ENCODE assay signal across 9 cellular contexts in the genomic region with DNA sequence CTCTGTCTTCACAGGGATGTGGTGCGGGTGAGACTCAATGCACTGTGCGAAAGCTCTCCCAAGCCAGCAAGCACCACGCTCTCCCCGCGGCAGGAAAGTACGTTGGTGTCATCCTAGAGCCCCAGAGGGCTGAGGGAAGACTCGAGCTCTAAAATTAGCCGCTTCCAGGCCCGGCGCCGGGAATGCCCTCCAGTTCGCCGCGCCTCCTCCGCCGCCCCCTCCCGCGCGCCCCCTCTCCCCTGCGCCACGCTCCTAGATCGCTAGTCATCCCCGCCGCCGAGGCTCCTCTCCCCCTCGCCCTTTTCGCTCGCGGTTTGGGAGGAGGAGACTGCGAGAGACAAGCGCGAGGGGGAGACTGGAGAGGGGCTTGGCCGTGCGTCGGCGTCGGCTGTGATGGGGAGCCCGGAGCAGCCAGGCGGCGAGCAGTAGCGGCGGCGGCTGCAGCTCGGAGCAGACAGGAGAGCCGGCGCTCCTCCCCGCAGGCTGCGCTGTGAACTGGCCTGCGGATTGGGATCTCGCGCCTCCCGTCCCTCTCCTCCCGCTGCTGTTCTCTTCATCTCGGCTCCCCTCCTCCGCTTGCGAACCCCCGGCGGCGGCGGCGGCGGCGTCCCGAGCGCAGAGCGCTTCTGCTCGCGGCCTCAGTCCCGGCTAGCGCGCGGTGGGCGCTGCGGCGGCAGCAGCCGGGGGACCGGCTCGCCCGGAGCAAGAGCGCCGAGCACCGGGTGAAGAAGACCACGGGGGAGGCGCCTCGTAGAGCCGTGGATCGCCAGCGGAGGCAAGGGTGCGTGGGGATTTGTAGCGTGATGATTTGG. TPM values are rescaled to one million over a fixed set of nuclear protein-coding genes. Genes with fewer than 3 reads are reported as not detected.
DNase-seq lines count a peak whose midpoint lies in the region; ATAC-seq and TF ChIP-seq lines count a peak whose summit lies in the region.
"Had no signal": no experiment of that assay in that cellular context is flagged by ENCODE, and none has a peak within 500 bp of the region (broad histone marks: within the 10 kb centered on the region; RNA-seq: fewer than 3 reads in every experiment).

A gene (plus strand): TSS at position 425 of the 812 bp plus-strand sequence. CDS start 127,295 bp downstream, outside the sequence.

- no peak within 1 kb of the TSS for H2BK5ac ChIP-seq in trophoblast cell (ENCODE audit: low read depth, low read length, poor library complexity)

- no peaks in the 10 kb centered on the region for H3K4me1 ChIP-seq in GM23248 (ENCODE audit: insufficient read depth)
- peaks cover 0 to 17% (median 0%) of the 10 kb centered on the region in 4 donors for H3K4me1 ChIP-seq in Peyer's patch
- H3K4me1 ChIP-seq in trophoblast cell (ENCODE audit: control insufficient read depth in 1 of 2, insufficient read depth in 2 of 2, low read length in 2 of 2), result peaks cover 8 to 20% of the 10 kb centered on the region in 2 experiments

- H3K79me2 ChIP-seq in GM23248 (ENCODE audit: insufficient read depth), result no peaks in the 10 kb centered on the region
- no peaks in the 10 kb centered on the region for H3K79me2 ChIP-seq in trophoblast cell (ENCODE audit: control insufficient read depth, insufficient read depth, low read length, poor library complexity)

- H3K4me2 ChIP-seq in GM23248 (ENCODE audit: unreplicated experiment), result peak within 1 kb of the TSS; percentile 78
- peak within 1 kb of the TSS; percentile 70 for H3K4me2 ChIP-seq in trophoblast cell (ENCODE audit: low read length)

- no peak within 1 kb of the TSS for H3K9ac ChIP-seq in GM23248
- no peak within 1 kb of the TSS for H3K9ac ChIP-seq in trophoblast cell (ENCODE audit: low read length)

- H4K91ac ChIP-seq in trophoblast cell (ENCODE audit: low read depth, low read length), result no peak within 1 kb of the TSS

- no peak within 1 kb of the TSS for H4K8ac ChIP-seq in trophoblast cell (ENCODE audit: low read depth, low read length)

- H3K27ac ChIP-seq in GM23248 (no peak within 1 kb of the TSS), Peyer's patch (no peak within 1 kb of the TSS), trophoblast cell (ENCODE audit: low read depth, low read length) (no peak within 1 kb of the TSS)

- no peaks in the 10 kb centered on the region for H3K9me3 ChIP-seq in GM23248 (ENCODE audit: low read depth)
- H3K9me3 ChIP-seq in Peyer's patch, result peaks cover 0 to 4% (median 0%) of the 10 kb centered on the region in 4 donors
- no peaks in the 10 kb centered on the region for H3K9me3 ChIP-seq in trophoblast cell (ENCODE audit: insufficient read depth, low read depth, low read length)

- H3F3A ChIP-seq in GM23248 (ENCODE audit: insufficient read depth), result no peaks in the 10 kb centered on the region; the same call in 1 of the 2 replicates

- no peak within 1 kb of the TSS for H3K4ac ChIP-seq in trophoblast cell (ENCODE audit: low read depth, low read length)

- H3K23ac ChIP-seq in trophoblast cell (ENCODE audit: low read length), result no peak within 1 kb of the TSS

- no peak within 1 kb of the TSS for H2AK5ac ChIP-seq in trophoblast cell (ENCODE audit: low read length)

- no peaks in the 10 kb centered on the region for H3K9me2 ChIP-seq in GM23248 (ENCODE audit: insufficient read depth)

- no peak for TF ChIP-seq POLR2A in Peyer's patch (IDR thresholded peaks at IDR 0.05)

- H4K12ac ChIP-seq in trophoblast cell (ENCODE audit: low read depth, low read length), result peak within 1 kb of the TSS; percentile 4

- H3K27me3 ChIP-seq in GM23248 (replicated peaks; ENCODE audit: insufficient read depth) (peaks cover 77% of the 10 kb centered on the region), Peyer's patch (peaks cover 0 to 15% of the 10 kb centered on the region in 2 donors), trophoblast cell (ENCODE audit: insufficient read depth, low read length) (peaks cover 13% of the 10 kb centered on the region)

- H2AFZ ChIP-seq in GM23248 (peak within 1 kb of the TSS; percentile 78), trophoblast cell (ENCODE audit: insufficient read depth, low read length, poor library complexity) (peak within 1 kb of the TSS; percentile 1)

- H3K4me3 ChIP-seq in GM23248, result peak within 1 kb of the TSS; percentile 71
- peak within 1 kb of the TSS in 3 of 4 donors; percentile 15 to 40 (median 29) for H3K4me3 ChIP-seq in Peyer's patch
- peak within 1 kb of the TSS; percentile 70 for H3K4me3 ChIP-seq in trophoblast cell (ENCODE audit: low read depth, low read length)

- H3K79me1 ChIP-seq in trophoblast cell (ENCODE audit: low read length), result no peaks in the 10 kb centered on the region

- peak within 1 kb of the TSS; percentile 19 for H3K14ac ChIP-seq in trophoblast cell (ENCODE audit: low read length)

- no peaks in the 10 kb centered on the region for H4K20me1 ChIP-seq in GM23248 (ENCODE audit: insufficient read depth)

- no peak within 1 kb of the TSS for H2BK12ac ChIP-seq in trophoblast cell (ENCODE audit: low read length)

- H2BK120ac ChIP-seq in trophoblast cell (ENCODE audit: insufficient read depth, low read length, poor library complexity), result no peak within 1 kb of the TSS

- no peak within 1 kb of the TSS for H3K18ac ChIP-seq in trophoblast cell (ENCODE audit: low read length)

- no peaks in the 10 kb centered on the region for H3K36me3 ChIP-seq in GM23248 (ENCODE audit: low read depth)
- no peaks in the 10 kb centered on the region for H3K36me3 ChIP-seq in Peyer's patch
- no peaks in the 10 kb centered on the region for H3K36me3 ChIP-seq in trophoblast cell (ENCODE audit: control insufficient read depth in 1 of 2, insufficient read depth in 2 of 2, low read length in 2 of 2)

- 3% methylated on average over 76 to 88 of the region's 90 CpGs for WGBS in GM23248 (ENCODE audit: low coverage in 1 of 2, low lambda C conversion rate in 2 of 2, missing lambda C conversion rate in 2 of 2), 2 experiments
- no CpG with 5 or more reads among the region's 90 CpGs for WGBS in trophoblast cell (ENCODE audit: extremely low coverage, insufficient coverage, insufficient read length)

- in situ Hi-C loops in GM23248 (cut with MboI), result no loop called here

- no peak for TF ChIP-seq CTCF in Peyer's patch (IDR thresholded peaks at IDR 0.05)

- DNase-seq in GM23248 (peak; percentile 65), Peyer's patch (peak in 1 of 3 donors; percentile 42), globus pallidus (ENCODE audit: low spot score) (peak; percentile 26), trophoblast cell (peak in 1 of 2 donors; percentile 10), MV-4-11 (lab: John Stamatoyannopoulos, UW) (no peak), GF-D8 (lab: John Stamatoyannopoulos, UW) (no peak), T-helper 9 cell (no peak)

- no peak for ATAC-seq in GM18519 (IDR thresholded peaks at IDR 0.05; ENCODE audit: low FRiP score, unreplicated experiment)

RNA-seq across cellular contexts. Expression of the gene that starts here (rescaled TPM):
- 1.9 TPM in 2 replicates for total RNA-seq in GM23248 (2014; rRNA removed; shearing (Covaris generic))
- polyA plus RNA-seq in GM23248 (2016; fragmentation: Nextera tagmentation; extraction: Ambion mirVana), result 0.16 and 0.19 TPM in 2 replicates
- total RNA-seq in Peyer's patch, result under 1 TPM; under 0.01 to 0.94 (median 0.18) TPM
- polyA plus RNA-seq in trophoblast cell (2013), result 0.64 and 0.74 TPM in 2 replicates
- polyA plus RNA-seq: IgD-negative memory B cell had no signal

Comparison
In these comparisons a context has a peak if more than half of its experiments do, and no peak if none do; other contexts are left out.
1. DNase-seq: peak in GM23248 (single experiment) and globus pallidus (single experiment); none in MV-4-11 (single experiment), GF-D8 (single experiment) and T-helper 9 cell (single experiment).
2. Peak in every context shown above with its lines, with median percentiles within 50 percentile points of each other: H3K4me3 ChIP-seq.